Comparison of ENCODE assay signal across 8 cellular contexts in the genomic region with DNA sequence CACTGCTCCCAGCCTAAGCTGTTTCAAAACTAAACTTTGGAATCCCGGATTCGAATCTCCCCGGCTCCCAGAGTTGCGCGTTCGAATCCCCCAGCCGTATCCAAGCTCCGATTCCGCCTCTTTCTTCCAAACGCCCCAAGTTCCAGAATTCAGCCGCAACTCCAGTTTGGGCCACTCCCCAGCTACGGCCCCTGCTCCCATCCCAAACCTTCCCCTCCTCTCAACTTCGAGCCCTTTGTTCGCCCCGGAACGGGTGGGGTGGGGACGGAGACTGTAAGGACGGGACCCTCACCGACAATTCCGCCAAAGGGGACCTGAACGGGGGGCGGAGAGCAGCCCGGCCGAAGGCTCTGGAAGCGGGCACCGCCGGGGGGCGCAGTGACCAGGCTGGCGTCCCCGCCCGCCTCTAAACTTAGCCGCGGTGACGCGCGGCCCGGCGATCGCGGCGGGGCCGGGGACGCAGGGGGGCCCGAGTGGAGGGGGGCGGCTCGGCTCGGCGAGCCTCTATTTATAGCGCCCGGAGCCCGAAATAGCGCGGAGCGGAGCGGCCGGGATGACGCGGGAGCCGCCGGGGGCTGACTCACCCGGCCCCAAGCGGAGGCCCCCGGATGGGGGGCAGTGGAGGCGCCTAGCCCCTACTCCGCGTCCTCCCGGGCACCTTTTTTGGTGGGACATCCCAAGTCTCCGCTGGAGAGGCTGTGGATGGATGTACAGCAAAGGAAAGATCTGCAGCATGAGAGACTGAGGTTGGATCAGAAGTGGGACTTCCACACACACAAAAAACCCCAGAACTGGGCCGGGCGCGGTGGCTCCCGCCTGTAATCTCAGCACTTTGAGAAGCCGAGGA. TPM values are rescaled to one million over a fixed set of nuclear protein-coding genes. Genes with fewer than 3 reads are reported as not detected.
DNase-seq lines count a peak whose midpoint lies in the region; ATAC-seq and TF ChIP-seq lines count a peak whose summit lies in the region.

No MANE protein-coding gene starts in this region.

- H3K4me3 ChIP-seq in NT2/D1 (ENCODE audit: insufficient read length, low read depth) (peak overlapping the region; percentile 51), dorsolateral prefrontal cortex (peak overlapping the region; percentile 24 to 72 (median 57)), upper lobe of right lung (peak overlapping the region; percentile 48)

- intact Hi-C loops in dorsolateral prefrontal cortex (cut with DNase I) = loop anchor here (10.0 kb wide), 1 partner anchor 46 kb away; no protein-coding TSS in a partner anchor
- intact Hi-C loops in upper lobe of right lung (cut with DNase I) = loop anchor here (5.0 kb wide), 1 partner anchor 64 kb away; no protein-coding TSS in a partner anchor
- intact Hi-C loops in head of caudate nucleus (cut with DNase I) = no loop called here

- DNase-seq in NT2/D1 (ENCODE audit: low read depth, low spot score) (no peak), dorsolateral prefrontal cortex (peak in 2 of 10 donors; percentile 58 to 59), lung microvascular endothelial cell (ENCODE audit: low read depth in 2 of 2) (peak; percentile 55 to 61), upper lobe of right lung (no peak), head of caudate nucleus (no peak)

- H3K9me3 ChIP-seq in NT2/D1 (ENCODE audit: insufficient read depth, low read length) = no peaks in the 10 kb centered on the region
- H3K9me3 ChIP-seq in upper lobe of right lung = no peaks in the 10 kb centered on the region

- peak overlapping the region; percentile 79 for H3K9ac ChIP-seq in NT2/D1 (ENCODE audit: insufficient read length, low read depth)

- peak; percentile 5 for ATAC-seq in upper lobe of right lung
- ATAC-seq in GM21717 (IDR thresholded peaks at IDR 0.05; ENCODE audit: unreplicated experiment) = no peak
- no peak for ATAC-seq in HG03097 (IDR thresholded peaks at IDR 0.05; ENCODE audit: low FRiP score, unreplicated experiment)

- H3K4me1 ChIP-seq in NT2/D1 (ENCODE audit: insufficient read depth, insufficient read length) (peaks cover 2% of the 10 kb centered on the region), upper lobe of right lung (peaks cover 18% of the 10 kb centered on the region)

- H3K27me3 ChIP-seq in NT2/D1 (ENCODE audit: insufficient read depth, insufficient read length) (no peaks in the 10 kb centered on the region), dorsolateral prefrontal cortex (no peaks in the 10 kb centered on the region), upper lobe of right lung (no peaks in the 10 kb centered on the region)

- H3K36me3 ChIP-seq in NT2/D1 (ENCODE audit: insufficient read depth, insufficient read length, low read length) = no peaks in the 10 kb centered on the region
- H3K36me3 ChIP-seq in upper lobe of right lung = no peaks in the 10 kb centered on the region

- peak overlapping the region in 27 of 59 donors; percentile 12 to 84 (median 67) for H3K27ac ChIP-seq in dorsolateral prefrontal cortex
- peak overlapping the region; percentile 42 for H3K27ac ChIP-seq in upper lobe of right lung

- TF ChIP-seq CTCF in GM12873 (IDR thresholded peaks at IDR 0.05; ENCODE audit: insufficient read depth, low read depth, low read length, missing control alignments) (peak; percentile 47), dorsolateral prefrontal cortex (IDR thresholded peaks at IDR 0.05 in 54 of 56, conservative IDR thresholded peaks at IDR 0.05 in 2 of 56; ENCODE audit: low read depth in 1 of 56, partially characterized antibody in 56 of 56) (peak in 37 of 56 donors; percentile 9 to 49 (median 28)), upper lobe of right lung (IDR thresholded peaks at IDR 0.05) (peak; percentile 40)

RNA-seq across cellular contexts. Expression of a gene that starts 4.9 kb away (rescaled TPM):
- total RNA-seq in dorsolateral prefrontal cortex (10 to 100 TPM; 64.1 to 99.4 (median 79.0) TPM), lung microvascular endothelial cell (49.0 and 51.2 TPM in 2 replicates), upper lobe of right lung (48.8 TPM)

RNA-seq across cellular contexts. Expression of a gene that starts 22.2 kb away (rescaled TPM):
- total RNA-seq in dorsolateral prefrontal cortex = 10 to 100 TPM in 2 of 120 experiments, 1 to 10 TPM in 118; 2.4 to 10.7 (median 5.3) TPM
- total RNA-seq in lung microvascular endothelial cell = 4.6 and 11.3 TPM in 2 replicates
- 5.4 TPM for total RNA-seq in upper lobe of right lung

RNA-seq across cellular contexts. Expression of a gene that starts 23.7 kb away (rescaled TPM):
- total RNA-seq in dorsolateral prefrontal cortex (10 to 100 TPM in 68 of 120 experiments, 1 to 10 TPM in 52; 3.8 to 23.2 (median 11.0) TPM), lung microvascular endothelial cell (6.1 and 17.5 TPM in 2 replicates), upper lobe of right lung (67.9 TPM)

RNA-seq across cellular contexts. Expression of a gene that starts 39.2 kb away (rescaled TPM):
- total RNA-seq in dorsolateral prefrontal cortex (100 to 1,000 TPM in 2 of 120 experiments, 10 to 100 TPM in 32, 1 to 10 TPM in 86; 2.6 to 168 (median 7.7) TPM), lung microvascular endothelial cell (0.65 and 23.4 TPM in 2 replicates), upper lobe of right lung (3.6 TPM)

RNA-seq across cellular contexts. Expression of a gene that starts 58.2 kb away (rescaled TPM):
- total RNA-seq in dorsolateral prefrontal cortex (10 to 100 TPM; 17.0 to 43.9 (median 26.6) TPM), lung microvascular endothelial cell (13.9 and 19.4 TPM in 2 replicates), upper lobe of right lung (13.7 TPM)

Comparison
In these comparisons a context has a peak if more than half of its experiments do, and no peak if none do; other contexts are left out.
1. DNase-seq: peak in lung microvascular endothelial cell (2 of 2); none in NT2/D1 (single experiment), upper lobe of right lung (single experiment) and head of caudate nucleus (0 of 42).
2. Peak in every context shown above with its lines, with median percentiles within 50 percentile points of each other: CTCF ChIP-seq and H3K4me3 ChIP-seq.